21 cellular contexts compared by ENCODE assay signal in genomic region chr4:108054025-108054424, GRCh38.
DNase-seq lines count a peak whose midpoint lies in the region; ATAC-seq lines count a peak whose summit lies in the region.
"Had no signal": no experiment of that assay in that cellular context is flagged by ENCODE, and none has a peak within 500 bp of the region (broad histone marks: within the 10 kb centered on the region; RNA-seq: fewer than 3 reads in every experiment).

No MANE protein-coding gene starts in this region.

- H3K9me3 Mint-ChIP-seq in activated CD4-positive, alpha-beta T cell treated with anti-CD3 and anti-CD28 coated beads, Interleukin-2, amount 10 ng/mL, durations not matched to agents 24 days and 14 days: no peaks in the 10 kb centered on the region
- no peaks in the 10 kb centered on the region for H3K9me3 Mint-ChIP-seq in activated naive CD4-positive, alpha-beta T cell treated with anti-CD3 and anti-CD28 coated beads, Interleukin-2, amount 50 U/mL, for 24 hours
- peaks cover 0 to 2% (median 0%) of the 10 kb centered on the region in 9 donors for H3K9me3 Mint-ChIP-seq in naive thymus-derived CD8-positive, alpha-beta T cell
- H3K9me3 Mint-ChIP-seq: GM23338, mesothelial cell of epicardium had no signal

- intact Hi-C loops in activated CD4-positive, alpha-beta T cell treated with anti-CD3 and anti-CD28 coated beads, Interleukin-2, amount 10 ng/mL, durations not matched to agents 24 days and 14 days (cut with micrococcal nuclease): loop anchor here (2.0 to 5.0 kb wide), 2 partner anchors 25 to 378 kb away; no protein-coding TSS in a partner anchor

- H3K36me3 Mint-ChIP-seq in activated CD4-positive, alpha-beta T cell treated with anti-CD3 and anti-CD28 coated beads, Interleukin-2, amount 10 ng/mL, durations not matched to agents 24 days and 14 days (ENCODE audit: low read depth): peaks cover 51% of the 10 kb centered on the region
- peaks cover 27% of the 10 kb centered on the region for H3K36me3 Mint-ChIP-seq in activated naive CD4-positive, alpha-beta T cell treated with anti-CD3 and anti-CD28 coated beads, Interleukin-2, amount 50 U/mL, for 24 hours
- peaks cover 0 to 93% (median 23%) of the 10 kb centered on the region in 3 donors for H3K36me3 Mint-ChIP-seq in naive thymus-derived CD8-positive, alpha-beta T cell
- H3K36me3 Mint-ChIP-seq: IgD-negative memory B cell had no signal

- H3K27ac Mint-ChIP-seq in activated CD4-positive, alpha-beta T cell treated with anti-CD3 and anti-CD28 coated beads, Interleukin-2, amount 10 ng/mL, durations not matched to agents 24 days and 14 days: peak overlapping the region; percentile 81
- H3K27ac Mint-ChIP-seq in activated naive CD4-positive, alpha-beta T cell treated with anti-CD3 and anti-CD28 coated beads, Interleukin-2, amount 50 U/mL, for 24 hours: peak overlapping the region; percentile 93
- H3K27ac Mint-ChIP-seq in naive thymus-derived CD8-positive, alpha-beta T cell: peak overlapping the region; percentile 93 to 99 (median 98)
- H3K27ac Mint-ChIP-seq: GM23338, IgD-negative memory B cell, mesothelial cell of epicardium had no signal

- no peaks in the 10 kb centered on the region for H3K27me3 Mint-ChIP-seq in activated CD4-positive, alpha-beta T cell treated with anti-CD3 and anti-CD28 coated beads, Interleukin-2, amount 10 ng/mL, durations not matched to agents 24 days and 14 days
- no peaks in the 10 kb centered on the region for H3K27me3 Mint-ChIP-seq in activated naive CD4-positive, alpha-beta T cell treated with anti-CD3 and anti-CD28 coated beads, Interleukin-2, amount 50 U/mL, for 24 hours
- no peaks in the 10 kb centered on the region for H3K27me3 Mint-ChIP-seq in naive thymus-derived CD8-positive, alpha-beta T cell

- DNase-seq in activated CD4-positive, alpha-beta T cell treated with anti-CD3 and anti-CD28 coated beads, Interleukin-2, amount 10 ng/mL, durations not matched to agents 24 days and 14 days: no peak
- DNase-seq in activated CD4-positive, alpha-beta T cell treated with anti-CD3 and anti-CD28 coated beads, Interleukin-2, amount 50 U/mL, for 48 hours: no peak
- DNase-seq in naive thymus-derived CD8-positive, alpha-beta T cell: peak in 5 of 10 donors; percentile 48 to 73 (median 54)
- DNase-seq in HCEC 1CT: no peak
- DNase-seq in LoVo (ENCODE audit: low spot score): no peak
- DNase-seq in NCI-H345 (lab: John Stamatoyannopoulos, UW): no peak
- DNase-seq: cortex of kidney, DMS53, gastrocnemius medialis, GDM1, left ventricle myocardium superior, NCI-H1417, NCI-H2081 treated with DMSO at 0.1 percent for 48 hours, posterior cingulate gyrus, right lobe of liver, upper lobe of right lung had no signal

- peaks cover 60% of the 10 kb centered on the region for H3K4me1 Mint-ChIP-seq in activated CD4-positive, alpha-beta T cell treated with anti-CD3 and anti-CD28 coated beads, Interleukin-2, amount 10 ng/mL, durations not matched to agents 24 days and 14 days
- peaks cover 98% of the 10 kb centered on the region for H3K4me1 Mint-ChIP-seq in activated naive CD4-positive, alpha-beta T cell treated with anti-CD3 and anti-CD28 coated beads, Interleukin-2, amount 50 U/mL, for 24 hours
- H3K4me1 Mint-ChIP-seq in naive thymus-derived CD8-positive, alpha-beta T cell: peaks cover 58 to 97% (median 94%) of the 10 kb centered on the region in 4 donors

- ATAC-seq in GM19043 (IDR thresholded peaks at IDR 0.05; ENCODE audit: low read depth, unreplicated experiment): peak; percentile 4
- ATAC-seq in naive thymus-derived CD8-positive, alpha-beta T cell: peak; percentile 24 to 67
- ATAC-seq: gastrocnemius medialis, GM23338, left ventricle myocardium superior, right lobe of liver, upper lobe of right lung had no signal

- peak overlapping the region; percentile 31 for H3K4me3 Mint-ChIP-seq in activated CD4-positive, alpha-beta T cell treated with anti-CD3 and anti-CD28 coated beads, Interleukin-2, amount 10 ng/mL, durations not matched to agents 24 days and 14 days
- H3K4me3 Mint-ChIP-seq in activated naive CD4-positive, alpha-beta T cell treated with anti-CD3 and anti-CD28 coated beads, Interleukin-2, amount 50 U/mL, for 24 hours: peak overlapping the region; percentile 6
- H3K4me3 Mint-ChIP-seq in naive thymus-derived CD8-positive, alpha-beta T cell: peak overlapping the region; percentile 16 to 89 (median 58)
- H3K4me3 Mint-ChIP-seq: GM23338, mesothelial cell of epicardium had no signal

- POLR2A ChIA-PET in naive thymus-derived CD8-positive, alpha-beta T cell (lab: Charles Lee): interaction anchor here (0.6 to 3.1 kb wide), 12 partner anchors 8 to 142 kb away, joined by 3 to 17 read pairs (median 6); no protein-coding TSS in a partner anchor

Comparison
In these comparisons a context has a peak if more than half of its experiments do, and no peak if none do; other contexts are left out.
1. H3K4me3 Mint-ChIP-seq: peak in every context shown above with its lines; median percentile 58 in naive thymus-derived CD8-positive, alpha-beta T cell; 31 in activated CD4-positive, alpha-beta T cell treated with anti-CD3 and anti-CD28 coated beads, Interleukin-2, amount 10 ng/mL, durations not matched to agents 24 days and 14 days; 6 in activated naive CD4-positive, alpha-beta T cell treated with anti-CD3 and anti-CD28 coated beads, Interleukin-2, amount 50 U/mL, for 24 hours.